ENCODE assay signal across 22 cellular contexts in genomic region chr7:55036958-55037357, GRCh38. TPM values are rescaled to one million over a fixed set of nuclear protein-coding genes. Genes with fewer than 3 reads are reported as not detected.
DNase-seq lines count a peak whose midpoint lies in the region; ATAC-seq and TF ChIP-seq lines count a peak whose summit lies in the region.
"Had no signal": no experiment of that assay in that cellular context is flagged by ENCODE, and none has a peak within 500 bp of the region (broad histone marks: within the 10 kb centered on the region; RNA-seq: fewer than 3 reads in every experiment).

No MANE protein-coding gene starts in this region.

- POLR2A ChIA-PET in SK-N-SH (lab: Yijun Ruan, JAX): no interaction called here

- H2AK5ac ChIP-seq in mesenchymal stem cell (ENCODE audit: low read length, severe bottlenecking): peak overlapping the region; percentile 81

- ATAC-seq in GM18519 (IDR thresholded peaks at IDR 0.05; ENCODE audit: low FRiP score, unreplicated experiment): no peak
- no peak for ATAC-seq in HG03565 (IDR thresholded peaks at IDR 0.05; ENCODE audit: unreplicated experiment)
- ATAC-seq: A549; CD8-positive, alpha-beta T cell; GM23338; HCT116 had no signal

- H3K9me3 Mint-ChIP-seq in osteocyte (ENCODE audit: unreplicated experiment): no peaks in the 10 kb centered on the region
- H3K9me3 Mint-ChIP-seq: CD8-positive, alpha-beta T cell; GM23338; H9; HFFc6 had no signal

- peak in 1 of 2 experiments; percentile 67; a peak in 1 of 4 replicates for TF ChIP-seq EP300 in SK-N-SH (IDR thresholded peaks at IDR 0.05; ENCODE audit: borderline replicate concordance in 1 of 2, low read depth in 1 of 2, low read length in 1 of 2)

- H3K18ac ChIP-seq in mesenchymal stem cell (ENCODE audit: low read depth in 1 of 2, low read length in 2 of 2): no peak overlapping the region

- peaks cover 28% of the 10 kb centered on the region for H3K79me1 ChIP-seq in mesenchymal stem cell (replicated peaks; ENCODE audit: low read length, poor library complexity, severe bottlenecking)

- peaks cover 95% of the 10 kb centered on the region for H4K20me1 ChIP-seq in SK-N-SH (ENCODE audit: insufficient read depth)
- H4K20me1 ChIP-seq: BLaER1 had no signal

- no peak overlapping the region for H2BK120ac ChIP-seq in mesenchymal stem cell (ENCODE audit: low read depth, low read length)

- TF ChIP-seq CTCF in BE2C (IDR thresholded peaks at IDR 0.05; ENCODE audit: low read depth, low read length): no peak
- TF ChIP-seq CTCF in SK-N-SH (IDR thresholded peaks at IDR 0.05): no peak
- no peak for TF ChIP-seq CTCF in osteocyte (IDR thresholded peaks at IDR 0.05)

- H3K14ac ChIP-seq in mesenchymal stem cell (ENCODE audit: low read length in 2 of 2): no peak overlapping the region

- H3K4me1 Mint-ChIP-seq in osteocyte (ENCODE audit: unreplicated experiment): peaks cover 13% of the 10 kb centered on the region
- H3K4me1 Mint-ChIP-seq: CD4-positive, CD25-positive, alpha-beta regulatory T cell; GM23338; H9 had no signal

- H3K79me2 ChIP-seq in SK-N-SH (ENCODE audit: insufficient read depth): peaks cover 99% of the 10 kb centered on the region

- no peak overlapping the region for H4K8ac ChIP-seq in mesenchymal stem cell (ENCODE audit: low read length)

- H2BK12ac ChIP-seq in mesenchymal stem cell (ENCODE audit: low read length in 2 of 2): no peak overlapping the region

- H4K91ac ChIP-seq in mesenchymal stem cell (ENCODE audit: low read length): no peak overlapping the region

- 68% methylated on average over 3 of the region's 3 CpGs for WGBS in SK-N-SH (ENCODE audit: low lambda C conversion rate)
- 93% methylated on average over 3 of the region's 3 CpGs for WGBS in mesenchymal stem cell

- no peak for DNase-seq in BE2C
- DNase-seq in SK-N-SH: peak; percentile 44
- DNase-seq in epithelial cell of prostate (ENCODE audit: low read depth, low spot score): no peak
- DNase-seq in mesenchymal stem cell: no peak
- DNase-seq in 8988T: no peak
- no peak for DNase-seq in osteocyte (ENCODE audit: extremely low spot score, unreplicated experiment)
- DNase-seq: ACHN; Caco-2; CD4-positive, CD25-positive, alpha-beta regulatory T cell; CD8-positive, alpha-beta T cell; DMS153; DND-41; H9; HFFc6 had no signal

- H3K9me2 ChIP-seq in SK-N-SH: no peaks in the 10 kb centered on the region

- no peak overlapping the region for H3K23ac ChIP-seq in mesenchymal stem cell (ENCODE audit: low read length in 2 of 2)

- CTCF ChIA-PET in SK-N-SH (lab: Yijun Ruan, JAX): interaction anchor here (1.0 to 2.8 kb wide), 4 partner anchors 9 to 218 kb away, joined by 3 to 20 read pairs (median 4); no protein-coding TSS in a partner anchor

- H2AFZ ChIP-seq in SK-N-SH (ENCODE audit: low read depth) (no peak overlapping the region), mesenchymal stem cell (ENCODE audit: low read depth, low read length) (no peak overlapping the region)
- H2AFZ ChIP-seq: GM23338 had no signal

- peak overlapping the region; percentile 13; the same call in 1 of the 2 replicates for H3K4me3 ChIP-seq in BE2C (ENCODE audit: low read depth, low read length)
- H3K4me3 ChIP-seq in SK-N-SH (ENCODE audit: low read depth in 2 of 2, low read length in 1 of 2): no peak overlapping the region
- no peak overlapping the region for H3K4me3 ChIP-seq in mesenchymal stem cell (ENCODE audit: insufficient read depth in 1 of 2, low read depth in 1 of 2, low read length in 2 of 2)
- H3K4me3 ChIP-seq: A549, BLaER1, GM23338 had no signal

- H3F3A ChIP-seq in SK-N-SH (replicated peaks; ENCODE audit: insufficient read depth): peaks cover 16% of the 10 kb centered on the region

- H3K27me3 Mint-ChIP-seq in osteocyte (ENCODE audit: unreplicated experiment): no peaks in the 10 kb centered on the region

- no peak overlapping the region for H3K4ac ChIP-seq in mesenchymal stem cell (ENCODE audit: low read depth in 1 of 2, low read length in 2 of 2)

- no peaks in the 10 kb centered on the region for H3K9me3 ChIP-seq in BE2C
- no peaks in the 10 kb centered on the region for H3K9me3 ChIP-seq in SK-N-SH
- no peaks in the 10 kb centered on the region for H3K9me3 ChIP-seq in mesenchymal stem cell (ENCODE audit: control insufficient read depth, low read length)
- H3K9me3 ChIP-seq: A549, BLaER1, Caco-2 had no signal

- H3K4me3 Mint-ChIP-seq in osteocyte (ENCODE audit: unreplicated experiment): no peak overlapping the region
- H3K4me3 Mint-ChIP-seq: CD4-positive, CD25-positive, alpha-beta regulatory T cell; CD8-positive, alpha-beta T cell; GM23338; H9; HFFc6 had no signal

- no peak overlapping the region for H2BK5ac ChIP-seq in mesenchymal stem cell (ENCODE audit: low read depth, low read length, poor library complexity, severe bottlenecking)

- H3K4me2 ChIP-seq in SK-N-SH (no peak overlapping the region), mesenchymal stem cell (ENCODE audit: low read length, poor library complexity, severe bottlenecking) (no peak overlapping the region)
- H3K4me2 ChIP-seq: A549, BLaER1, GM23338 had no signal

- H3K36me3 ChIP-seq in BE2C (peaks cover 17% of the 10 kb centered on the region), SK-N-SH (replicated peaks in 1 of 2; ENCODE audit: control insufficient read depth in 1 of 2, insufficient read depth in 2 of 2, low read length in 1 of 2) (peaks cover 0 to 30% of the 10 kb centered on the region in 2 experiments), mesenchymal stem cell (ENCODE audit: control insufficient read depth in 1 of 2, insufficient read depth in 2 of 2, low read depth in 1 of 2, low read length in 2 of 2) (peaks cover 9 to 42% of the 10 kb centered on the region in 2 experiments)
- H3K36me3 ChIP-seq: BLaER1 had no signal

- H3K9ac ChIP-seq in SK-N-SH (no peak overlapping the region), mesenchymal stem cell (ENCODE audit: low read length) (no peak overlapping the region)
- H3K9ac ChIP-seq: BLaER1 had no signal

- H3K27ac ChIP-seq in SK-N-SH (ENCODE audit: low read depth in 2 of 2, low read length in 1 of 2): no peak overlapping the region
- H3K27ac ChIP-seq in epithelial cell of prostate: peak overlapping the region; percentile 69
- no peak overlapping the region for H3K27ac ChIP-seq in mesenchymal stem cell (ENCODE audit: low read length, poor library complexity, severe bottlenecking)
- H3K27ac ChIP-seq: 22Rv1, BLaER1, C4-2B had no signal

- H3K4me1 ChIP-seq in BE2C (peaks cover 47% of the 10 kb centered on the region), SK-N-SH (ENCODE audit: control insufficient read depth in 1 of 2, insufficient read depth in 2 of 2, low read depth in 1 of 2, low read length in 1 of 2) (peaks cover 11 to 13% of the 10 kb centered on the region in 2 experiments), mesenchymal stem cell (ENCODE audit: control insufficient read depth, insufficient read depth, low read depth, low read length) (peaks cover 13% of the 10 kb centered on the region)
- H3K4me1 ChIP-seq: BLaER1 had no signal

- H3K27me3 ChIP-seq in BE2C (no peaks in the 10 kb centered on the region), SK-N-SH (ENCODE audit: insufficient read depth) (no peaks in the 10 kb centered on the region), mesenchymal stem cell (ENCODE audit: control insufficient read depth in 1 of 2, insufficient read depth in 1 of 2, low read length in 2 of 2) (no peaks in the 10 kb centered on the region)
- H3K27me3 ChIP-seq: BLaER1 had no signal

- H3K36me3 Mint-ChIP-seq in osteocyte (ENCODE audit: unreplicated experiment): no peaks in the 10 kb centered on the region
- H3K36me3 Mint-ChIP-seq: CD4-positive, CD25-positive, alpha-beta regulatory T cell; CD8-positive, alpha-beta T cell had no signal

- no peak overlapping the region for H3K27ac Mint-ChIP-seq in osteocyte (ENCODE audit: unreplicated experiment)
- H3K27ac Mint-ChIP-seq: CD4-positive, CD25-positive, alpha-beta regulatory T cell; CD8-positive, alpha-beta T cell; GM23338; H9; HFFc6 had no signal

- H2BK15ac ChIP-seq in mesenchymal stem cell (ENCODE audit: low read depth, poor library complexity, severe bottlenecking): no peak overlapping the region

- no peak for TF ChIP-seq RAD21 in SK-N-SH (IDR thresholded peaks at IDR 0.05; ENCODE audit: low read length)

TF ChIP-seq in SK-N-SH, 30 proteins besides CTCF, POLR2A, EP300 and RAD21:
- TF ChIP-seq CHD2 (IDR thresholded peaks at IDR 0.05; ENCODE audit: low read length, partially characterized antibody): peak; percentile 64
- peak; percentile 23; the same call in 1 of the 2 replicates for TF ChIP-seq RCOR1 (IDR thresholded peaks at IDR 0.05; ENCODE audit: low read length)
- TF ChIP-seq MAX (IDR thresholded peaks at IDR 0.05; ENCODE audit: low read depth): no peak
- peak; percentile 79 for TF ChIP-seq GATA2 (CRISPR knock-in tag; IDR thresholded peaks at IDR 0.05)
TF ChIP-seq in SK-N-SH: peak in this region for 3.

RNA-seq across cellular contexts. Expression of gene EGFR, which starts 18.1 kb away (rescaled TPM):
- 18.5 TPM for polyA plus RNA-seq in BE2C (2012; ENCODE audit: insufficient read depth, insufficient read length, low read depth)
- polyA plus RNA-seq in SK-N-SH (2012; rRNA removed): 30.7 and 37.6 TPM in 2 replicates
- polyA plus RNA-seq in SK-N-SH (2012; cell fraction: cytosol; rRNA removed): 28.1 and 35.5 TPM in 2 replicates
- polyA plus RNA-seq in SK-N-SH (2012; cell fraction: nucleus; rRNA removed): 63.1 and 73.2 TPM in 2 replicates
- polyA plus RNA-seq in mesenchymal stem cell (2013, experiment 1 of 2): 15.8 TPM
- 15.1 TPM for polyA plus RNA-seq in mesenchymal stem cell (2013, experiment 2 of 2)
- 56.2 and 56.5 TPM in 2 replicates for total RNA-seq in osteocyte
- total RNA-seq: CD4-positive, CD25-positive, alpha-beta regulatory T cell; CD8-positive, alpha-beta T cell had no signal
- polyA plus RNA-seq: CD4-positive, CD25-positive, alpha-beta regulatory T cell had no signal
